In the genomic region with DNA sequence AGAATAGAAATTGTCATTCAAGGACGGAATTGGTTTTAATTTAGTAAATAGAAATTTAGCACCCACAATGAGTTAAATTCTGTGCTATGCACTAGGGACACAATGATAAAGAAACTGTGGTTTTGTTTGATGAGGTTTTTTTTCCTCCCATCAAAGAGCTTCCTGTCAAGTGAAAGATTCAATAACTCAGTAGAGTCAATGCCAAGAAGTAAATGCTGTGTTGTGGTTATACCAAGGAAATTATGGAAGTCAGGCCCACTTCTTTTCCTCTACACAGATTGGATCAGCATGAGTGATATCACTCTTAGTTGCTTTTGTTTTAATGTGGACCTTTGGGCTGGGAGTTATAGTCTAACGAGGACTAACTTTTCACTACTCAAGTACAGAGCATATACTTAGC, we compare ENCODE assay signal across 18 cellular contexts.
"Had no signal": no experiment of that assay in that cellular context is flagged by ENCODE, and none has a peak within 500 bp of the region (broad histone marks: within the 10 kb centered on the region; RNA-seq: fewer than 3 reads in every experiment).

No MANE protein-coding gene starts in this region.

- DNase-seq: activated CD4-positive, alpha-beta memory T cell treated with anti-CD3 and anti-CD28 coated beads, Interleukin-2, amount 10 ng/mL, durations not matched to agents 7 days and 5 days; activated gamma-delta T cell; activated naive CD8-positive, alpha-beta T cell treated with anti-CD3 and anti-CD28 coated beads for 36 hours; activated T-cell treated with anti-CD3 and anti-CD28 coated beads, Interleukin-2, amount 50 U/mL, for 48 hours; anterior cingulate cortex; caudate nucleus; effector CD4-positive, alpha-beta T cell; kidney glomerular epithelial cell; lower lobe of right lung; naive B cell; posterior cingulate gyrus; T-cell; tibial artery had no signal

- H3K36me3 ChIP-seq: gastroesophageal sphincter, lower lobe of right lung, neutrophil, right atrium auricular region, tibial artery had no signal

- H3K4me3 ChIP-seq: coronary artery, gastroesophageal sphincter, lower lobe of right lung, right atrium auricular region, skin epidermis, tibial artery had no signal

- ATAC-seq: gastroesophageal sphincter, lower lobe of right lung, T-cell had no signal

- H3K27me3 ChIP-seq: gastroesophageal sphincter, neutrophil, right atrium auricular region, tibial artery had no signal
